8 cellular contexts compared by ENCODE assay signal in the genomic region with DNA sequence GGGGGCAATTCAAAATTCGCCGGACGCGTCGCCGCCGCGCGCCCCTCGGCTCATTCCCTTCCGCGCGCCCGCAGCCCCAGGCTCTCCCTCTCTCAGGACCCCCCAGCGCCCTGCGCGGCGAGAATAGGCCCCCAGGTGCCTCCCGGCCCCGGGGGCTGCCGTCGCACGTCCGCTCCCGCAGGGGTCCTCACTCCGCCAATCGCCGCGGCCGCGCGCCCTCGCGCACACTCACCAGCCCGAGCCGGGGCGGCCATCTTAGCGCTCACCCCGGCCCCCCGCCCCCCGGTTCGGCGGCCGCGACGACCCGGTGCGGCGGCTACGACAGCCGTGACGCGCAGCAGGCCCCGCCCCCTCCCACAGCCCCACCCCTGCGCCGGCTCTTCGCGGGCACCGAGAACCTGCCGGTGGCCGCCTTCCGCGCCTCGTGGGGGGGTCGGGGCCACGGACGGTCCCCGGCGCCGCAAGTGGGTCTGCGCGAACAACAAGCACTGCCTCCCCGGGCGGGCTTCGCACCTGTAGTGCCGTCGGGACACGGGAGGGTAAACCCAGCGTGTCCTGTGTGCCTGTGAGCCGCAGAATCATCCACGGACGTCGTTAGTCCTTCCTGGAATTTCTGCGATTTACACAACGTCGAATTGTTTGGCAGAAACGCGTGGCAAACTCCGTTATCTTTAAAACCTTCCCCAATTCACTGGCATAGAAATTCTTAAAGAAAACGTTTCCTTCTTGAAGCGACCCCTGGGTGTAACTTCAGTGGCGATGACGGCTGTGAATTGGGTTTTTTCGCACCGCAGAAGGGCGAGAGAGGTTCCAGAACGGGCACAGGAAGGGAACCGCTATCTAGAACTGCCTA. TPM values are rescaled to one million over a fixed set of nuclear protein-coding genes. Genes with fewer than 3 reads are reported as not detected.
DNase-seq lines count a peak whose midpoint lies in the region; ATAC-seq, FAIRE-seq and TF ChIP-seq lines count a peak whose summit lies in the region.

No MANE protein-coding gene starts in this region.

- WGBS in endodermal cell (ENCODE audit: insufficient coverage in 1 of 2, insufficient read length in 1 of 2), 2 experiments: 4 to 12% methylated on average over 36 to 97 of the region's 98 CpGs

- H3K4me1 ChIP-seq in endodermal cell (ENCODE audit: control insufficient read depth, insufficient read depth, low read length): peaks cover 3% of the 10 kb centered on the region

- H3K9ac ChIP-seq in endodermal cell (ENCODE audit: extremely low read depth, low read length, poor library complexity, severe bottlenecking): peak overlapping the region; percentile 57

- no peak for ATAC-seq in GM18505 (IDR thresholded peaks at IDR 0.05; ENCODE audit: unreplicated experiment)

- H3K9me3 Mint-ChIP-seq in CD14-positive monocyte (peaks cover 4 to 20% (median 14%) of the 10 kb centered on the region in 7 donors), endodermal cell (peaks cover 11% of the 10 kb centered on the region)

- H3K27ac Mint-ChIP-seq in CD14-positive monocyte: peak overlapping the region in 1 of 7 donors; percentile 54
- peak overlapping the region; percentile 83 for H3K27ac Mint-ChIP-seq in endodermal cell

- H3K4me3 ChIP-seq in MG63: peak overlapping the region; percentile 58
- H3K4me3 ChIP-seq in endodermal cell (ENCODE audit: low read length): peak overlapping the region; percentile 84

- H3K27me3 Mint-ChIP-seq in CD14-positive monocyte (ENCODE audit: low read depth in 3 of 3) (peaks cover 52 to 68% (median 57%) of the 10 kb centered on the region in 3 donors), endodermal cell (ENCODE audit: insufficient read depth) (peaks cover 33% of the 10 kb centered on the region)

- FAIRE-seq in GM12892 (lab: Jason Lieb, UNC): no peak

- H3K9me3 ChIP-seq in MG63: peaks cover 7% of the 10 kb centered on the region
- H3K9me3 ChIP-seq in endodermal cell (ENCODE audit: control insufficient read depth, low read length): peaks cover 13% of the 10 kb centered on the region

- H3K27me3 ChIP-seq in MG63 (no peaks in the 10 kb centered on the region), endodermal cell (ENCODE audit: control insufficient read depth, insufficient read depth, low read length, poor library complexity, severe bottlenecking) (peaks cover 28% of the 10 kb centered on the region)

- H3K4me3 Mint-ChIP-seq in CD14-positive monocyte (peak overlapping the region; percentile 79 to 90), endodermal cell (peak overlapping the region; percentile 58)

- H3K4me1 Mint-ChIP-seq in CD14-positive monocyte (peaks cover 16% of the 10 kb centered on the region), endodermal cell (peaks cover 32% of the 10 kb centered on the region)

- H3K36me3 Mint-ChIP-seq in CD14-positive monocyte (peaks cover 4% of the 10 kb centered on the region in 2 donors), endodermal cell (ENCODE audit: low read depth) (peaks cover 5% of the 10 kb centered on the region)

- H3K27ac ChIP-seq in endodermal cell (ENCODE audit: low read depth, low read length): peak overlapping the region; percentile 48

- TF ChIP-seq CTCF in CD14-positive monocyte (IDR thresholded peaks at IDR 0.05) (no peak), endodermal cell (conservative IDR thresholded peaks at IDR 0.05) (no peak)

- no peak for DNase-seq in CD14-positive monocyte (ENCODE audit: low spot score)
- DNase-seq in MG63: peak; percentile 34
- DNase-seq in activated CD8-positive, alpha-beta memory T cell treated with anti-CD3 and anti-CD28 coated beads for 4 hours (ENCODE audit: low read depth in 2 of 2): peak; percentile 33 to 35
- peak; percentile 92 for DNase-seq in endodermal cell
- peak; percentile 33 for DNase-seq in mucosa of gallbladder (ENCODE audit: low spot score)
- DNase-seq in stimulated activated CD8-positive, alpha-beta memory T cell treated with anti-CD3 and anti-CD28 coated beads, Interleukin-2, amount 100 ng/mL, for 1 hour (ENCODE audit: low read depth in 2 of 2): peak; percentile 35 to 52
- DNase-seq in GM12892 (ENCODE audit: insufficient read length): no peak

- TF ChIP-seq POLR2A in GM12892 (IDR thresholded peaks at IDR 0.05; ENCODE audit: low read depth, low read length) (no peak), GM18505 (IDR thresholded peaks at IDR 0.05; ENCODE audit: borderline replicate concordance, extremely low read depth, insufficient read depth, insufficient read length) (no peak)

- no peaks in the 10 kb centered on the region for H3K36me3 ChIP-seq in MG63
- no peaks in the 10 kb centered on the region for H3K36me3 ChIP-seq in endodermal cell (ENCODE audit: control insufficient read depth, insufficient read depth, low read length)

- intact Hi-C loops in CD14-positive monocyte (cut with micrococcal nuclease): no loop called here

RNA-seq across cellular contexts. Expression of a gene that starts 2.5 kb away (rescaled TPM):
- under 1 TPM in 1 of 2 donors, not detected in 1; 0.12 TPM for polyA plus RNA-seq in CD14-positive monocyte
- total RNA-seq in MG63 (2014; rRNA removed; shearing (Covaris generic); ENCODE audit: low replicate concordance): 0.27 TPM in 1 of 2 replicates, not detected in the other
- total RNA-seq in endodermal cell: 10 to 100 TPM; 17.5 to 30.8 TPM
- polyA plus RNA-seq in endodermal cell (2013, experiment 1 of 2): 16.9 TPM
- 12.0 TPM for polyA plus RNA-seq in endodermal cell (2013, experiment 2 of 2)
- total RNA-seq in mucosa of gallbladder: 2.9 TPM
- 0.06 TPM for polyA plus RNA-seq in GM12892 (2012; ENCODE audit: missing spikeins)

Comparison
In these comparisons a context has a peak if more than half of its experiments do, and no peak if none do; other contexts are left out.
1. DNase-seq: peak in MG63 (single experiment), activated CD8-positive, alpha-beta memory T cell treated with anti-CD3 and anti-CD28 coated beads for 4 hours (2 of 2), endodermal cell (single experiment), mucosa of gallbladder (single experiment) and stimulated activated CD8-positive, alpha-beta memory T cell treated with anti-CD3 and anti-CD28 coated beads, Interleukin-2, amount 100 ng/mL, for 1 hour (2 of 2); none in CD14-positive monocyte (single experiment) and GM12892 (single experiment).